8 cellular contexts compared by ENCODE assay signal in genomic region chr3:195271116-195271858, GRCh38. TPM values are rescaled to one million over a fixed set of nuclear protein-coding genes. Genes with fewer than 3 reads are reported as not detected.
DNase-seq lines count a peak whose midpoint lies in the region; ATAC-seq and TF ChIP-seq lines count a peak whose summit lies in the region.

XXYLT1 (minus strand) TSS chr3:195271159; CDS start chr3:195271058, 101 bp downstream.

- H3K27ac ChIP-seq in suprapubic skin, result peak within 1 kb of the TSS; percentile 85

- ATAC-seq in HG02571 (IDR thresholded peaks at IDR 0.05; ENCODE audit: unreplicated experiment), result peak; percentile 87
- peak; percentile 96 for ATAC-seq in omental fat pad (ENCODE audit: low FRiP score)

- 1% methylated on average over 47 of the region's 62 CpGs for WGBS in suprapubic skin

- TF ChIP-seq CTCF in omental fat pad (IDR thresholded peaks at IDR 0.05), result peak in 2 of 3 donors; percentile 55 to 81
- peak; percentile 81 to 95 for TF ChIP-seq CTCF in suprapubic skin (IDR thresholded peaks at IDR 0.05)

- H3K4me1 ChIP-seq in suprapubic skin, result peaks cover 26% of the 10 kb centered on the region

- no peaks in the 10 kb centered on the region for H3K36me3 ChIP-seq in suprapubic skin

- TF ChIP-seq POLR2A in suprapubic skin (IDR thresholded peaks at IDR 0.05), result no peak

- DNase-seq in NAMALWA (ENCODE audit: low spot score), result peak; percentile 93
- DNase-seq in SK-N-DZ (ENCODE audit: low spot score), result peak; percentile 92
- DNase-seq in activated naive CD4-positive, alpha-beta T cell treated with anti-CD3 and anti-CD28 coated beads, Interleukin-2, amount 50 U/mL, for 16 hours, result peak; percentile 91
- DNase-seq in globus pallidus (ENCODE audit: low spot score), result peak; percentile 89
- peak; percentile 66 for DNase-seq in omental fat pad (ENCODE audit: low spot score)
- DNase-seq in suprapubic skin (ENCODE audit: low spot score in 2 of 2), result peak; percentile 90 to 94

- no peak for TF ChIP-seq EP300 in suprapubic skin (IDR thresholded peaks at IDR 0.05)

- H3K4me3 ChIP-seq in GM08714 (ENCODE audit: low read length), result peak within 1 kb of the TSS; percentile 93
- peak within 1 kb of the TSS; percentile 73 for H3K4me3 ChIP-seq in suprapubic skin

- no peaks in the 10 kb centered on the region for H3K27me3 ChIP-seq in suprapubic skin

- no peaks in the 10 kb centered on the region for H3K9me3 ChIP-seq in suprapubic skin

RNA-seq across cellular contexts. Expression of gene XXYLT1, which starts in this region (rescaled TPM):
- polyA plus RNA-seq in SK-N-DZ (2014; cell fraction: cytosol; rRNA removed), result 34.7 and 43.7 TPM in 2 replicates
- 14.4 and 21.9 TPM in 2 replicates for polyA plus RNA-seq in SK-N-DZ (2014; cell fraction: nucleus; rRNA removed)
- total RNA-seq in omental fat pad (10 to 100 TPM in 1 of 4 donors, 1 to 10 TPM in 3; 6.0 to 16.1 (median 9.6) TPM), suprapubic skin (10 to 100 TPM in 2 of 4 donors, 1 to 10 TPM in 2; 8.0 to 19.4 (median 13.2) TPM)

Comparison
In these comparisons a context has a peak if more than half of its experiments do, and no peak if none do; other contexts are left out.
1. Peak in every context shown above with its lines: DNase-seq, ATAC-seq, H3K4me3 ChIP-seq and H3K27ac ChIP-seq.